In the genomic region with DNA sequence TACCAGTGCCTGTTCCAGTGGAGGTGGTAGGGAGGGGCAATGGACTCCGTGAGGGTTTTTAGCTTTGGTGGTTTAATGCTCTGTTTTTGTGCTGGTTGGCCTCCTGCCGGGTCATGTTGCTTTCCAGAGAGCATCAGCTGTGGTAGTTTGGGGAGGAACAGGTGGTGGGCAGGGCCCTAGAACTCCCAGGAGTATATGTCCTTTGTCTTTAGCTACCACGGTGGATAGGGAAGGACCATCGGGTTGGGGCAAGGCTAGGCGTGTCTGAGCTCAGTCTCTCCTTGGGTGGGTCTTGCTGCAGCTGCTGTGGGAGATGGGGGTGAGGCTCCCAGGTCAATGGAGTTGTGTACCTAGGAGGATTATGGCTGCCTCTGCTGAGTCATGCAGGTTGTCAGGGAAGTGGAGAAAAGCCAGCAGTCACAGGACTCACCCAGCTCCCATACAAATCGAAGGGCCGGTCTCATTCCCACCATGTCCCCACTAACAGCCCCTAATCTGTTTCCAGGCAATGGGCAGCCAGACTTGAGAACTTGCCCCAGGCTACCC, we compare ENCODE assay signal across 18 cellular contexts. TPM values are rescaled to one million over a fixed set of nuclear protein-coding genes. Genes with fewer than 3 reads are reported as not detected.
"Had no signal": no experiment of that assay in that cellular context is flagged by ENCODE, and none has a peak within 500 bp of the region (broad histone marks: within the 10 kb centered on the region; RNA-seq: fewer than 3 reads in every experiment).

No MANE protein-coding gene starts in this region.

- H3K4me3 Mint-ChIP-seq: activated CD4-positive, alpha-beta T cell treated with anti-CD3 and anti-CD28 coated beads, Interleukin-2, amount 10 ng/mL, durations not matched to agents 7 days and 5 days; activated naive CD8-positive, alpha-beta T cell treated with anti-CD3 and anti-CD28 coated beads, Interleukin-2, amount 10 ng/mL, durations not matched to agents 7 days and 5 days; brain; natural killer cell had no signal

- H3K36me3 Mint-ChIP-seq: activated naive CD8-positive, alpha-beta T cell treated with anti-CD3 and anti-CD28 coated beads, Interleukin-2, amount 10 ng/mL, durations not matched to agents 7 days and 5 days; natural killer cell had no signal

- H3K4me1 Mint-ChIP-seq: activated CD4-positive, alpha-beta T cell treated with anti-CD3 and anti-CD28 coated beads, Interleukin-2, amount 10 ng/mL, durations not matched to agents 7 days and 5 days; activated naive CD8-positive, alpha-beta T cell treated with anti-CD3 and anti-CD28 coated beads, Interleukin-2, amount 10 ng/mL, durations not matched to agents 7 days and 5 days; natural killer cell had no signal

- DNase-seq: activated CD4-positive, alpha-beta T cell treated with anti-CD3 and anti-CD28 coated beads, Interleukin-2, amount 10 ng/mL, durations not matched to agents 7 days and 5 days; activated naive CD4-positive, alpha-beta T cell; activated naive CD8-positive, alpha-beta T cell treated with anti-CD3 and anti-CD28 coated beads, Interleukin-2, amount 10 ng/mL, durations not matched to agents 7 days and 5 days; activated T-cell treated with anti-CD3 and anti-CD28 coated beads for 4 hours; cortex of kidney; effector CD4-positive, alpha-beta T cell; gastrocnemius medialis; heart right ventricle; natural killer cell; occipital lobe; small intestine; stimulated activated CD4-positive, alpha-beta T cell treated with anti-CD3 and anti-CD28 coated beads, Interleukin-4, amount 100 ng/mL, for 24 hours; stimulated activated naive CD4-positive, alpha-beta T cell; T-helper 9 cell; tibial artery; uterus had no signal

- H3K27ac ChIP-seq: gastrocnemius medialis, heart right ventricle, tibial artery, uterus had no signal

- H3K27ac Mint-ChIP-seq: activated CD4-positive, alpha-beta T cell treated with anti-CD3 and anti-CD28 coated beads, Interleukin-2, amount 10 ng/mL, durations not matched to agents 7 days and 5 days; activated naive CD8-positive, alpha-beta T cell treated with anti-CD3 and anti-CD28 coated beads, Interleukin-2, amount 10 ng/mL, durations not matched to agents 7 days and 5 days; natural killer cell had no signal

- H3K9me3 Mint-ChIP-seq: activated naive CD8-positive, alpha-beta T cell treated with anti-CD3 and anti-CD28 coated beads, Interleukin-2, amount 10 ng/mL, durations not matched to agents 7 days and 5 days had no signal

- H3K4me1 ChIP-seq: gastrocnemius medialis, heart right ventricle, tibial artery, uterus had no signal

- H3K4me3 ChIP-seq: gastrocnemius medialis, heart right ventricle, tibial artery, uterus had no signal

- H3K27me3 Mint-ChIP-seq: activated CD4-positive, alpha-beta T cell treated with anti-CD3 and anti-CD28 coated beads, Interleukin-2, amount 10 ng/mL, durations not matched to agents 7 days and 5 days had no signal

- ATAC-seq: gastrocnemius medialis, heart right ventricle, natural killer cell had no signal

- H3K9me3 ChIP-seq: gastrocnemius medialis, tibial artery, uterus had no signal

- H3K36me3 ChIP-seq: gastrocnemius medialis, heart right ventricle, uterus had no signal

- H3K27me3 ChIP-seq: gastrocnemius medialis, heart right ventricle, tibial artery, uterus had no signal

RNA-seq across cellular contexts. Expression of a gene that starts 39.0 kb away (rescaled TPM):
- total RNA-seq: activated CD4-positive, alpha-beta T cell treated with anti-CD3 and anti-CD28 coated beads, Interleukin-2, amount 10 ng/mL, durations not matched to agents 7 days and 5 days; activated CD8-positive, alpha-beta memory T cell treated with anti-CD3 and anti-CD28 coated beads for 36 hours; activated naive CD8-positive, alpha-beta T cell treated with anti-CD3 and anti-CD28 coated beads, Interleukin-2, amount 10 ng/mL, durations not matched to agents 7 days and 5 days; natural killer cell had no signal
